In genomic region chr18:35131387-35132283, GRCh38 we compare ENCODE assay signal across 19 cellular contexts.
DNase-seq lines count a peak whose midpoint lies in the region; ATAC-seq, FAIRE-seq and TF ChIP-seq lines count a peak whose summit lies in the region.
"Had no signal": no experiment of that assay in that cellular context is flagged by ENCODE, and none has a peak within 500 bp of the region (broad histone marks: within the 10 kb centered on the region; RNA-seq: fewer than 3 reads in every experiment).

No MANE protein-coding gene starts in this region.

- FAIRE-seq in bronchial epithelial cell (lab: Jason Lieb, UNC), result peak; percentile 47
- FAIRE-seq: endometrium had no signal

- no peak overlapping the region for H3K4me3 ChIP-seq in bronchial epithelial cell (ENCODE audit: low read depth, low read length)
- H3K4me3 ChIP-seq in right atrium auricular region, result no peak overlapping the region
- H3K4me3 ChIP-seq: ascending aorta had no signal

- H3K27ac Mint-ChIP-seq in activated CD4-positive, alpha-beta T cell treated with anti-CD3 and anti-CD28 coated beads, Interleukin-2, amount 10 ng/mL, durations not matched to agents 7 days and 5 days, result no peak overlapping the region
- H3K27ac Mint-ChIP-seq: mesothelial cell of epicardium had no signal

- peaks cover 0 to 51% of the 10 kb centered on the region in 2 donors for H3K4me1 ChIP-seq in right atrium auricular region
- H3K4me1 ChIP-seq: ascending aorta had no signal

- POLR2A ChIA-PET in activated CD4-positive, alpha-beta T cell treated with anti-CD3 and anti-CD28 coated beads, Interleukin-2, amount 10 ng/mL, durations not matched to agents 7 days and 5 days (lab: Charles Lee), result no interaction called here

- H3K9me3 Mint-ChIP-seq in activated CD4-positive, alpha-beta T cell treated with anti-CD3 and anti-CD28 coated beads, Interleukin-2, amount 10 ng/mL, durations not matched to agents 7 days and 5 days, result no peaks in the 10 kb centered on the region
- H3K9me3 Mint-ChIP-seq: mesothelial cell of epicardium had no signal

- H3K27me3 ChIP-seq in bronchial epithelial cell (ENCODE audit: control insufficient read depth, insufficient read depth, low read length), result no peaks in the 10 kb centered on the region
- no peaks in the 10 kb centered on the region for H3K27me3 ChIP-seq in right atrium auricular region
- H3K27me3 ChIP-seq: ascending aorta had no signal

- CTCF ChIA-PET in activated CD4-positive, alpha-beta T cell treated with anti-CD3 and anti-CD28 coated beads, Interleukin-2, amount 10 ng/mL, durations not matched to agents 7 days and 5 days (lab: Charles Lee), result interaction anchor here (1.4 kb wide), 1 partner anchor 19 kb away, joined by 3 read pairs; no protein-coding TSS in a partner anchor

- H3K27me3 Mint-ChIP-seq in activated CD4-positive, alpha-beta T cell treated with anti-CD3 and anti-CD28 coated beads, Interleukin-2, amount 10 ng/mL, durations not matched to agents 7 days and 5 days, result no peaks in the 10 kb centered on the region

- peak; percentile 11 for DNase-seq in EH (ENCODE audit: low read depth)
- no peak for DNase-seq in bronchial epithelial cell (ENCODE audit: low read depth)
- DNase-seq in right atrium auricular region (ENCODE audit: low spot score), result no peak
- peak; percentile 94 for DNase-seq in pons (ENCODE audit: low spot score)
- no peak for DNase-seq in NCI-H82 (lab: John Stamatoyannopoulos, UW)
- no peak for DNase-seq in activated CD4-positive, alpha-beta T cell treated with anti-CD3 and anti-CD28 coated beads, Interleukin-2, amount 10 ng/mL, durations not matched to agents 7 days and 5 days
- DNase-seq: activated CD8-positive, alpha-beta memory T cell treated with anti-CD3 and anti-CD28 coated beads, Interleukin-2, amount 50 U/mL, for 4 hours; DMS79; Kasumi-1; NCI-H2029 treated with DMSO at 0.1 percent for 48 hours; retina; SK-N-SH; stimulated activated CD4-positive, alpha-beta T cell treated with anti-CD3 and anti-CD28 coated beads, Interleukin-4, amount 100 ng/mL, for 1 hour; stimulated activated naive CD4-positive, alpha-beta T cell treated with Interleukin-2 at 50 U/mL for 16 hours had no signal

- TF ChIP-seq CTCF in bronchial epithelial cell (IDR thresholded peaks at IDR 0.05; ENCODE audit: insufficient read depth, low read length, severe bottlenecking) (no peak), right atrium auricular region (IDR thresholded peaks at IDR 0.05) (no peak)

- no peaks in the 10 kb centered on the region for H3K36me3 ChIP-seq in bronchial epithelial cell (ENCODE audit: control insufficient read depth, insufficient read depth, low read length)
- H3K36me3 ChIP-seq in right atrium auricular region, result peaks cover 68% of the 10 kb centered on the region

- H3K4me3 Mint-ChIP-seq in activated CD4-positive, alpha-beta T cell treated with anti-CD3 and anti-CD28 coated beads, Interleukin-2, amount 10 ng/mL, durations not matched to agents 7 days and 5 days, result no peak overlapping the region
- H3K4me3 Mint-ChIP-seq: mesothelial cell of epicardium had no signal

- no peaks in the 10 kb centered on the region for H3K9me3 ChIP-seq in right atrium auricular region
- H3K9me3 ChIP-seq: ascending aorta, SK-N-SH had no signal

- peaks cover 38% of the 10 kb centered on the region for H3K36me3 Mint-ChIP-seq in activated CD4-positive, alpha-beta T cell treated with anti-CD3 and anti-CD28 coated beads, Interleukin-2, amount 10 ng/mL, durations not matched to agents 7 days and 5 days (ENCODE audit: low read depth)

- ATAC-seq in HG03045 (IDR thresholded peaks at IDR 0.05; ENCODE audit: unreplicated experiment) (no peak), GM18519 (IDR thresholded peaks at IDR 0.05; ENCODE audit: low FRiP score, unreplicated experiment) (no peak)

- H3K27ac ChIP-seq in right atrium auricular region, result peak overlapping the region; percentile 82
- H3K27ac ChIP-seq: ascending aorta had no signal

- H3K4me1 Mint-ChIP-seq in activated CD4-positive, alpha-beta T cell treated with anti-CD3 and anti-CD28 coated beads, Interleukin-2, amount 10 ng/mL, durations not matched to agents 7 days and 5 days, result no peaks in the 10 kb centered on the region
- H3K4me1 Mint-ChIP-seq: mesothelial cell of epicardium had no signal

Comparison
In these comparisons a context has a peak if more than half of its experiments do, and no peak if none do; other contexts are left out.
1. DNase-seq: peak in EH (single experiment) and pons (single experiment); none in bronchial epithelial cell (single experiment), right atrium auricular region (single experiment), NCI-H82 (single experiment) and activated CD4-positive, alpha-beta T cell treated with anti-CD3 and anti-CD28 coated beads, Interleukin-2, amount 10 ng/mL, durations not matched to agents 7 days and 5 days (single experiment).